Comparison of ENCODE assay signal across 8 cellular contexts in genomic region chrX:66728818-66729271, GRCh38.
DNase-seq lines count a peak whose midpoint lies in the region; ATAC-seq, FAIRE-seq and TF ChIP-seq lines count a peak whose summit lies in the region.

No MANE protein-coding gene starts in this region.

- no peaks in the 10 kb centered on the region for H3K79me2 ChIP-seq in K562 (ENCODE audit: control insufficient read depth, insufficient read depth, low read length)

- H3K36me3 ChIP-seq in CD8-positive, alpha-beta T cell (ENCODE audit: insufficient read depth, low read length) = no peaks in the 10 kb centered on the region
- no peaks in the 10 kb centered on the region for H3K36me3 ChIP-seq in HUES64 (ENCODE audit: insufficient read depth, low read length)
- H3K36me3 ChIP-seq in K562 (ENCODE audit: control insufficient read depth, insufficient read depth, low read length) = no peaks in the 10 kb centered on the region
- H3K36me3 ChIP-seq in iPS-20b (ENCODE audit: insufficient read depth, low read depth, low read length) = no peaks in the 10 kb centered on the region
- no peaks in the 10 kb centered on the region for H3K36me3 ChIP-seq in skeletal muscle tissue (ENCODE audit: control insufficient read depth in 3 of 3, insufficient read depth in 3 of 3, low read length in 3 of 3)

- H3K4me3 Mint-ChIP-seq in CD8-positive, alpha-beta T cell = peak overlapping the region; percentile 92
- H3K4me3 Mint-ChIP-seq in T-helper 2 cell treated with Interferon-gamma antibody and Interleukin-4, amounts not matched to agents 5 μg/mL and 100 μg/mL, for 36 hours = peak overlapping the region; percentile 91

- peak; percentile 16 to 64 (median 38) for DNase-seq in CD8-positive, alpha-beta T cell
- peak; percentile 43 for DNase-seq in T-helper 2 cell treated with Interferon-gamma antibody and Interleukin-4, amounts not matched to agents 5 μg/mL and 100 μg/mL, for 36 hours (ENCODE audit: low spot score)
- DNase-seq in K562 (ENCODE audit: extremely low read depth in 1 of 4, low spot score in 3 of 4) = peak; percentile 55 to 72 (median 58)

- H3K4me1 Mint-ChIP-seq in CD8-positive, alpha-beta T cell (ENCODE audit: low read depth) = peaks cover 2% of the 10 kb centered on the region
- peaks cover 2% of the 10 kb centered on the region for H3K4me1 Mint-ChIP-seq in T-helper 2 cell treated with Interferon-gamma antibody and Interleukin-4, amounts not matched to agents 5 μg/mL and 100 μg/mL, for 36 hours (ENCODE audit: low read depth)

- no peak for TF ChIP-seq EP300 in K562 (IDR thresholded peaks at IDR 0.05; ENCODE audit: low read length)

- FAIRE-seq in K562 (lab: Jason Lieb, UNC) = peak; percentile 72

- no peaks in the 10 kb centered on the region for H3K27me3 Mint-ChIP-seq in CD8-positive, alpha-beta T cell (ENCODE audit: low read depth)
- H3K27me3 Mint-ChIP-seq in T-helper 2 cell treated with Interferon-gamma antibody and Interleukin-4, amounts not matched to agents 5 μg/mL and 100 μg/mL, for 36 hours (ENCODE audit: low read depth) = no peaks in the 10 kb centered on the region

- TF ChIP-seq POLR2A in K562 (conservative IDR thresholded peaks at IDR 0.05) = no peak

- ATAC-seq in CD8-positive, alpha-beta T cell = peak; percentile 85
- ATAC-seq in GM19397 (IDR thresholded peaks at IDR 0.05; ENCODE audit: unreplicated experiment) = peak; percentile 47
- peak; percentile 100 for ATAC-seq in K562
- ATAC-seq in HG03469 (IDR thresholded peaks at IDR 0.05; ENCODE audit: unreplicated experiment) = no peak

- peak overlapping the region; percentile 86 for H3K27ac ChIP-seq in CD8-positive, alpha-beta T cell (ENCODE audit: low read depth, low read length)
- H3K27ac ChIP-seq in HUES64 (ENCODE audit: low read depth, low read length) = no peak overlapping the region
- H3K27ac ChIP-seq in K562 (ENCODE audit: extremely low read depth, low read depth, low read length) = peak overlapping the region; percentile 78
- peak overlapping the region; percentile 56 for H3K27ac ChIP-seq in iPS-20b (ENCODE audit: low read length)
- H3K27ac ChIP-seq in skeletal muscle tissue (ENCODE audit: low read depth, low read length) = no peak overlapping the region

- H3K4me1 ChIP-seq in CD8-positive, alpha-beta T cell (ENCODE audit: insufficient read depth, low read length) = no peaks in the 10 kb centered on the region
- H3K4me1 ChIP-seq in HUES64 (ENCODE audit: insufficient read depth, low read length) = no peaks in the 10 kb centered on the region
- no peaks in the 10 kb centered on the region for H3K4me1 ChIP-seq in K562 (replicated peaks in 1 of 2; ENCODE audit: control insufficient read depth in 2 of 2, insufficient read depth in 2 of 2, low read length in 2 of 2)
- H3K4me1 ChIP-seq in iPS-20b (ENCODE audit: insufficient read depth, low read length) = no peaks in the 10 kb centered on the region
- H3K4me1 ChIP-seq in skeletal muscle tissue (ENCODE audit: control insufficient read depth in 3 of 3, insufficient read depth in 3 of 3, low read length in 3 of 3) = no peaks in the 10 kb centered on the region

- no peaks in the 10 kb centered on the region for H4K20me1 ChIP-seq in K562 (replicated peaks; ENCODE audit: control insufficient read depth, insufficient read depth, low read length)

- POLR2A ChIA-PET in CD8-positive, alpha-beta T cell (lab: Charles Lee) = no interaction called here
- POLR2A ChIA-PET in K562 (lab: Yijun Ruan, JAX) = no interaction called here

- 3% methylated on average over 21 of the region's 21 CpGs for WGBS in HUES64
- WGBS in K562 (ENCODE audit: insufficient coverage, low coverage, missing lambda C conversion rate) = 2% methylated on average over 18 of the region's 21 CpGs

- no TSS peak for BruUV-seq in K562 (replicated peaks; lab: Mats Ljungman, UMichigan)

- H3K9ac ChIP-seq in HUES64 (ENCODE audit: low read depth, low read length) (peak overlapping the region; percentile 79), K562 (ENCODE audit: insufficient read depth in 1 of 2, low read depth in 2 of 2, low read length in 2 of 2) (peak overlapping the region; percentile 63 to 88; a peak in 3 of 4 replicates), iPS-20b (ENCODE audit: low read depth, low read length) (peak overlapping the region; percentile 80; the same call in 1 of the 2 replicates), skeletal muscle tissue (ENCODE audit: low read depth in 1 of 3, low read length in 3 of 3) (no peak overlapping the region)

- peak; percentile 49 to 63 for TF ChIP-seq RAD21 in K562 (CRISPR knock-in tag; conservative IDR thresholded peaks at IDR 0.05 in 1 of 2, IDR thresholded peaks at IDR 0.05 in 1 of 2)

- peak overlapping the region; percentile 100 for H2AFZ ChIP-seq in K562 (ENCODE audit: low read depth, low read length)

- peak; percentile 39 for TF ChIP-seq CTCF in CD8-positive, alpha-beta T cell (IDR thresholded peaks at IDR 0.05)
- peak; percentile 57 to 88 (median 64) for TF ChIP-seq CTCF in K562 (IDR thresholded peaks at IDR 0.05 in 2 of 3, conservative IDR thresholded peaks at IDR 0.05 in 1 of 3; ENCODE audit: insufficient read depth in 2 of 3, low read depth in 1 of 3, low read length in 3 of 3)

- in situ Hi-C loops in K562 (cut with MboI) = loop anchor here (10.0 kb wide), 1 partner anchor 1144 kb away; no protein-coding TSS in a partner anchor

- H3K9me3 ChIP-seq in CD8-positive, alpha-beta T cell (ENCODE audit: low read length) = no peaks in the 10 kb centered on the region
- H3K9me3 ChIP-seq in HUES64 (ENCODE audit: insufficient read depth, low read depth, low read length) (no peaks in the 10 kb centered on the region), K562 (replicated peaks; ENCODE audit: control insufficient read depth, insufficient read depth, low read depth, low read length) (no peaks in the 10 kb centered on the region), iPS-20b (ENCODE audit: insufficient read depth, low read depth, low read length) (no peaks in the 10 kb centered on the region), skeletal muscle tissue (ENCODE audit: control insufficient read depth in 3 of 3, low read length in 3 of 3) (peaks cover 0 to 3% (median 0%) of the 10 kb centered on the region in 3 donors)

- H3K27me3 ChIP-seq in CD8-positive, alpha-beta T cell (ENCODE audit: insufficient read depth, low read length) = no peaks in the 10 kb centered on the region
- H3K27me3 ChIP-seq in HUES64 (ENCODE audit: insufficient read depth, low read length) (no peaks in the 10 kb centered on the region), K562 (ENCODE audit: control insufficient read depth in 2 of 2, insufficient read depth in 2 of 2, low read length in 2 of 2) (no peaks in the 10 kb centered on the region), iPS-20b (ENCODE audit: insufficient read depth, low read length) (no peaks in the 10 kb centered on the region), skeletal muscle tissue (ENCODE audit: control insufficient read depth in 3 of 3, insufficient read depth in 3 of 3, low read length in 3 of 3) (no peaks in the 10 kb centered on the region)

- H3K4me3 ChIP-seq in CD8-positive, alpha-beta T cell (ENCODE audit: low read depth, low read length) = peak overlapping the region; percentile 91
- H3K4me3 ChIP-seq in HUES64 (ENCODE audit: low read length) (peak overlapping the region; percentile 98), K562 (peak overlapping the region; percentile 55), iPS-20b (ENCODE audit: low read length) (peak overlapping the region; percentile 91), skeletal muscle tissue (ENCODE audit: low read length in 3 of 3) (peak overlapping the region; percentile 61 to 78 (median 75))

- peak overlapping the region; percentile 98 for H3K27ac Mint-ChIP-seq in CD8-positive, alpha-beta T cell
- H3K27ac Mint-ChIP-seq in T-helper 2 cell treated with Interferon-gamma antibody and Interleukin-4, amounts not matched to agents 5 μg/mL and 100 μg/mL, for 36 hours = peak overlapping the region; percentile 93

- peaks cover 2% of the 10 kb centered on the region for H3K36me3 Mint-ChIP-seq in CD8-positive, alpha-beta T cell
- H3K36me3 Mint-ChIP-seq in T-helper 2 cell treated with Interferon-gamma antibody and Interleukin-4, amounts not matched to agents 5 μg/mL and 100 μg/mL, for 36 hours (ENCODE audit: low read depth) = no peaks in the 10 kb centered on the region

- CTCF ChIA-PET in CD8-positive, alpha-beta T cell (lab: Charles Lee) = interaction anchor here (0.6 to 1.1 kb wide), 3 partner anchors 15 to 1148 kb away, joined by 3 to 5 read pairs (median 3); no protein-coding TSS in a partner anchor
- CTCF ChIA-PET in K562 (lab: Yijun Ruan, JAX; ENCODE audit: low intra/inter-chr PET ratio) = interaction anchor here (0.6 to 2.6 kb wide), 3 partner anchors 709 to 1147 kb away, joined by 4 to 12 read pairs (median 12); no protein-coding TSS in a partner anchor

- H3K4me2 ChIP-seq in K562 (ENCODE audit: insufficient read depth, low read length) = peak overlapping the region; percentile 95

- H3K9me3 Mint-ChIP-seq in CD8-positive, alpha-beta T cell = no peaks in the 10 kb centered on the region
- no peaks in the 10 kb centered on the region for H3K9me3 Mint-ChIP-seq in T-helper 2 cell treated with Interferon-gamma antibody and Interleukin-4, amounts not matched to agents 5 μg/mL and 100 μg/mL, for 36 hours

- intact Hi-C loops in CD8-positive, alpha-beta T cell (cut with DNase I, micrococcal nuclease) = no loop called here
- intact Hi-C loops in K562 (cut with micrococcal nuclease) = loop anchor here (2.0 to 10.0 kb wide), 5 partner anchors 528 to 1147 kb away; no protein-coding TSS in a partner anchor

- no peaks in the 10 kb centered on the region for H3K9me1 ChIP-seq in K562 (ENCODE audit: control insufficient read depth, insufficient read depth, low read length)

TF ChIP-seq in K562, 482 proteins besides CTCF, POLR2A, EP300 and RAD21 (continues in another document):
- TF ChIP-seq MTA3 (IDR thresholded peaks at IDR 0.05; ENCODE audit: borderline replicate concordance) = peak; percentile 40; the same call in 1 of the 2 replicates
- 0 out of 2 replicates have a peak, but pooled peaks have one; percentile 32 for TF ChIP-seq NBN (IDR thresholded peaks at IDR 0.05; ENCODE audit: low read depth)
- 0 out of 2 replicates have a peak, but pooled peaks have one; percentile 35 for TF ChIP-seq RFX5 (IDR thresholded peaks at IDR 0.05; ENCODE audit: low read depth, low read length)
- no peak for TF ChIP-seq SPI1 (IDR thresholded peaks at IDR 0.05; ENCODE audit: borderline replicate concordance, low read depth, low read length)
- TF ChIP-seq OTX1 (CRISPR knock-in tag; IDR thresholded peaks at IDR 0.05) = no peak

Comparison
In these comparisons a context has a peak if more than half of its experiments do, and no peak if none do; other contexts are left out.
1. H3K27ac ChIP-seq: peak in CD8-positive, alpha-beta T cell (single experiment), K562 (single experiment) and iPS-20b (single experiment); none in HUES64 (single experiment) and skeletal muscle tissue (single experiment).
2. H3K9ac ChIP-seq: peak in HUES64 (single experiment), K562 (2 of 2) and iPS-20b (single experiment); none in skeletal muscle tissue (0 of 3).
3. Peak in every context shown above with its lines, with median percentiles within 50 percentile points of each other: DNase-seq and H3K4me3 ChIP-seq.